ENCODE assay signal across 8 cellular contexts in genomic region chr6:43143235-43144124, GRCh38. TPM values are rescaled to one million over a fixed set of nuclear protein-coding genes. Genes with fewer than 3 reads are reported as not detected.
DNase-seq lines count a peak whose midpoint lies in the region; ATAC-seq and TF ChIP-seq lines count a peak whose summit lies in the region.

No MANE protein-coding gene starts in this region.

- ATAC-seq in sciatic nerve: peak; percentile 96
- ATAC-seq in HG02571 (IDR thresholded peaks at IDR 0.05; ENCODE audit: unreplicated experiment): no peak

- peaks cover 24% of the 10 kb centered on the region for H3K36me3 ChIP-seq in H7 (replicated peaks; ENCODE audit: control insufficient read depth, insufficient read depth, low read length)

- H3K4me3 ChIP-seq in H7 (ENCODE audit: insufficient read depth, low read depth, low read length) (no peak overlapping the region), astrocyte of the cerebellum (ENCODE audit: low read depth, low read length) (no peak overlapping the region)

- H3K27me3 ChIP-seq in H7 (ENCODE audit: control insufficient read depth, insufficient read depth, low read length): no peaks in the 10 kb centered on the region

- peak; percentile 74 for DNase-seq in COR-L47 (lab: John Stamatoyannopoulos, UW)
- DNase-seq in H7: peak; percentile 99
- DNase-seq in NCI-H1694 (lab: John Stamatoyannopoulos, UW): peak; percentile 77
- DNase-seq in T-helper 9 cell: peak; percentile 55
- DNase-seq in astrocyte of the cerebellum (ENCODE audit: low read depth): peak; percentile 85
- DNase-seq in hippocampal formation (lab: John Stamatoyannopoulos, UW): peak; percentile 73 to 78
- peak; percentile 92 for DNase-seq in sciatic nerve (ENCODE audit: low spot score)

- intact Hi-C loops in sciatic nerve (cut with DNase I): loop anchor here (5.0 kb wide), 1 partner anchor 241 kb away; no protein-coding TSS in a partner anchor

- in situ Hi-C loops in astrocyte of the cerebellum (cut with HindIII; ENCODE audit: low sequenced_read_pairs): no loop called here

- peak; percentile 95 for TF ChIP-seq CTCF in astrocyte of the cerebellum (IDR thresholded peaks at IDR 0.05; ENCODE audit: low read depth, low read length, missing control alignments)

RNA-seq across cellular contexts. Expression of gene SRF, which starts 27.6 kb away (rescaled TPM):
- total RNA-seq in H7 (2014; rRNA removed; shearing (Covaris generic)): 48.3 and 52.2 TPM in 2 replicates
- 32.6 TPM for total RNA-seq in sciatic nerve

RNA-seq across cellular contexts. Expression of gene CUL9, which starts 38.5 kb away (rescaled TPM):
- total RNA-seq in H7 (2014; rRNA removed; shearing (Covaris generic)): 9.4 and 10.9 TPM in 2 replicates
- total RNA-seq in sciatic nerve: 42.9 TPM
